Comparison of ENCODE assay signal across 1 cellular context in genomic region chr11:73203790-73204189, GRCh38.
TF ChIP-seq lines count a peak whose summit lies in the region.

No MANE protein-coding gene starts in this region.

TF ChIP-seq in WTC11, 78 proteins besides CTCF, POLR2A, EP300 and RAD21 (continued from another document):
- TF ChIP-seq ARID4B (CRISPR knock-in tag; IDR thresholded peaks at IDR 0.05; ENCODE audit: borderline replicate concordance) = no peak
